Comparison of ENCODE assay signal across 18 cellular contexts in genomic region chr11:43789700-43790443, GRCh38.
DNase-seq lines count a peak whose midpoint lies in the region; ATAC-seq, FAIRE-seq and TF ChIP-seq lines count a peak whose summit lies in the region.
"Had no signal": no experiment of that assay in that cellular context is flagged by ENCODE, and none has a peak within 500 bp of the region (broad histone marks: within the 10 kb centered on the region; RNA-seq: fewer than 3 reads in every experiment).

No MANE protein-coding gene starts in this region.

- no peak overlapping the region for H3K4me3 Mint-ChIP-seq in GM23338
- H3K4me3 Mint-ChIP-seq: activated T-cell treated with anti-CD3 and anti-CD28 coated beads, Interleukin-2, amount 50 U/mL, for 24 hours; naive B cell had no signal

- ATAC-seq in A549 = peak in 1 of 2 experiments; percentile 74; a peak in 2 of 6 replicates
- ATAC-seq in HG02973 (IDR thresholded peaks at IDR 0.05; ENCODE audit: unreplicated experiment) = no peak
- ATAC-seq in HG02870 (IDR thresholded peaks at IDR 0.05; ENCODE audit: unreplicated experiment) = no peak
- no peak for ATAC-seq in GM23338
- ATAC-seq: body of pancreas had no signal

- no peaks in the 10 kb centered on the region for H3K4me1 Mint-ChIP-seq in GM23338

- TF ChIP-seq EP300 in A549 (IDR thresholded peaks at IDR 0.05) = no peak

- no peak overlapping the region for H2AFZ ChIP-seq in GM23338

- TF ChIP-seq CTCF in A549 (IDR thresholded peaks at IDR 0.05) (no peak), brain microvascular endothelial cell (IDR thresholded peaks at IDR 0.05; ENCODE audit: low read depth, low read length, missing control alignments) (no peak), GM23338 (conservative IDR thresholded peaks at IDR 0.05; ENCODE audit: low read depth in 2 of 2) (no peak)

- H3K27me3 Mint-ChIP-seq in GM23338 (ENCODE audit: insufficient read depth, low read depth, poor library complexity) = no peaks in the 10 kb centered on the region
- H3K27me3 Mint-ChIP-seq: activated T-cell treated with anti-CD3 and anti-CD28 coated beads, Interleukin-2, amount 50 U/mL, for 24 hours; naive B cell had no signal

- peaks cover 27% of the 10 kb centered on the region for H3K79me2 ChIP-seq in GM23338 (replicated peaks; ENCODE audit: insufficient read depth)

- CTCF ChIA-PET in A549 (lab: Yijun Ruan, JAX) = interaction anchor here (1.2 kb wide), 1 partner anchor 62 kb away, joined by 4 read pairs; no protein-coding TSS in a partner anchor

- H3K36me3 ChIP-seq in brain microvascular endothelial cell (replicated peaks) (peaks cover 3% of the 10 kb centered on the region), GM23338 (ENCODE audit: insufficient read depth) (no peaks in the 10 kb centered on the region)
- H3K36me3 ChIP-seq: thyroid gland had no signal

- peaks cover 6% of the 10 kb centered on the region for H4K20me1 ChIP-seq in GM23338 (replicated peaks; ENCODE audit: insufficient read depth)

- peaks cover 4% of the 10 kb centered on the region; the same call in 2 of the 3 replicates for H3K36me3 Mint-ChIP-seq in GM23338 (ENCODE audit: low read depth)

- 79% methylated on average over 5 of the region's 5 CpGs for WGBS in A549 (ENCODE audit: missing lambda C conversion rate)

- H3K27me3 ChIP-seq in brain microvascular endothelial cell (replicated peaks) (no peaks in the 10 kb centered on the region), GM23338 (ENCODE audit: insufficient read depth) (no peaks in the 10 kb centered on the region)
- H3K27me3 ChIP-seq: body of pancreas, thyroid gland had no signal

- TF ChIP-seq RAD21 in A549 (conservative IDR thresholded peaks at IDR 0.05 in 1 of 2, IDR thresholded peaks at IDR 0.05 in 1 of 2) = no peak

- H3K27ac Mint-ChIP-seq in GM23338 = no peak overlapping the region
- H3K27ac Mint-ChIP-seq: activated T-cell treated with anti-CD3 and anti-CD28 coated beads, Interleukin-2, amount 50 U/mL, for 24 hours had no signal

- H3K9me3 ChIP-seq in A549 = no peaks in the 10 kb centered on the region
- H3K9me3 ChIP-seq: body of pancreas, thyroid gland had no signal

- H3K4me2 ChIP-seq in A549 = peak overlapping the region; percentile 3; the same call in 2 of the 3 replicates
- no peak overlapping the region for H3K4me2 ChIP-seq in GM23338

- H3F3A ChIP-seq in GM23338 (replicated peaks; ENCODE audit: low read depth) = no peaks in the 10 kb centered on the region

- POLR2A ChIA-PET in A549 (lab: Yijun Ruan, JAX) = no interaction called here

- H3K27ac ChIP-seq in A549 (peak overlapping the region in 1 of 2 experiments; percentile 50; a peak in 1 of 6 replicates), brain microvascular endothelial cell (peak overlapping the region; percentile 53), GM23338 (ENCODE audit: low read depth) (no peak overlapping the region)
- H3K27ac ChIP-seq: body of pancreas, thyroid gland had no signal

- DNase-seq in A549 (ENCODE audit: low read depth in 1 of 2, low spot score in 1 of 2) (peak in 1 of 2 experiments; percentile 16), HT1080 (ENCODE audit: low read depth) (peak; percentile 72), brain microvascular endothelial cell (peak; percentile 28), hepatic stellate cell (ENCODE audit: low spot score) (peak; percentile 16), NCI-H1105 (lab: John Stamatoyannopoulos, UW) (no peak), GM23338 (ENCODE audit: low spot score) (no peak)
- DNase-seq: activated CD4-positive, CD25-positive, alpha-beta regulatory T cell treated with anti-CD3 and anti-CD28 coated beads, Interleukin-2, amount 50 U/mL, for 72 hours; activated T-cell treated with anti-CD3 and anti-CD28 coated beads, Interleukin-2, amount 50 U/mL, for 24 hours; body of pancreas; H7; naive B cell; small intestine; thyroid gland had no signal

- FAIRE-seq in A549 (lab: Jason Lieb, UNC) = no peak
- FAIRE-seq: A204.1, endometrium, GM19239, small intestine had no signal

- TF ChIP-seq POLR2A in A549 (IDR thresholded peaks at IDR 0.05; ENCODE audit: low read length) = no peak

- no peak overlapping the region for H3K4me3 ChIP-seq in A549
- H3K4me3 ChIP-seq in brain microvascular endothelial cell (ENCODE audit: low read depth, low read length) = no peak overlapping the region
- H3K4me3 ChIP-seq in GM23338 = no peak overlapping the region
- H3K4me3 ChIP-seq: body of pancreas, thyroid gland had no signal

- in situ Hi-C loops in brain microvascular endothelial cell (cut with HindIII; ENCODE audit: low pct_ligation_motif_present, low sequenced_read_pairs) = no loop called here

- no peaks in the 10 kb centered on the region for H3K9me3 Mint-ChIP-seq in GM23338

- H3K9me2 ChIP-seq in GM23338 (ENCODE audit: insufficient read depth) = no peaks in the 10 kb centered on the region

- H3K4me1 ChIP-seq in A549 = peaks cover 11% of the 10 kb centered on the region; the same call in 1 of the 3 replicates
- H3K4me1 ChIP-seq in GM23338 (ENCODE audit: insufficient read depth) = no peaks in the 10 kb centered on the region
- H3K4me1 ChIP-seq: body of pancreas, thyroid gland had no signal

TF ChIP-seq in A549, 52 proteins besides CTCF, POLR2A, EP300 and RAD21:
- no peak for TF ChIP-seq RNF2 (IDR thresholded peaks at IDR 0.05; ENCODE audit: borderline replicate concordance, low read depth)
- TF ChIP-seq HDAC2 (IDR thresholded peaks at IDR 0.05) = no peak
- no peak for TF ChIP-seq HOXB13 (CRISPR knock-in tag; IDR thresholded peaks at IDR 0.05; ENCODE audit: low read depth)
- TF ChIP-seq NFE2L2 (conservative IDR thresholded peaks at IDR 0.05; ENCODE audit: low read length) = no peak
- no peak for TF ChIP-seq HES2 (IDR thresholded peaks at IDR 0.05)
- no peak for TF ChIP-seq MAZ (IDR thresholded peaks at IDR 0.05; ENCODE audit: borderline replicate concordance, low read depth, low read length)
- 0 out of 2 replicates have a peak, but pooled peaks have one; percentile 36 for TF ChIP-seq JUNB (IDR thresholded peaks at IDR 0.05)
- no peak for TF ChIP-seq MYC (IDR thresholded peaks at IDR 0.05; ENCODE audit: borderline replicate concordance, low read length)

TF ChIP-seq in GM23338, 12 proteins besides CTCF, POLR2A, EP300 and RAD21:
- TF ChIP-seq POLR2AphosphoS5 (IDR thresholded peaks at IDR 0.05; ENCODE audit: low read depth) (no peak), NANOG (IDR thresholded peaks at IDR 0.05; ENCODE audit: borderline replicate concordance) (no peak), ZNF331 (CRISPR knock-in tag; IDR thresholded peaks at IDR 0.05; ENCODE audit: low read depth) (no peak)

Comparison
In these comparisons a context has a peak if more than half of its experiments do, and no peak if none do; other contexts are left out.
1. DNase-seq: peak in HT1080 (single experiment), brain microvascular endothelial cell (single experiment) and hepatic stellate cell (single experiment); none in NCI-H1105 (single experiment) and GM23338 (single experiment).